In the genomic region with DNA sequence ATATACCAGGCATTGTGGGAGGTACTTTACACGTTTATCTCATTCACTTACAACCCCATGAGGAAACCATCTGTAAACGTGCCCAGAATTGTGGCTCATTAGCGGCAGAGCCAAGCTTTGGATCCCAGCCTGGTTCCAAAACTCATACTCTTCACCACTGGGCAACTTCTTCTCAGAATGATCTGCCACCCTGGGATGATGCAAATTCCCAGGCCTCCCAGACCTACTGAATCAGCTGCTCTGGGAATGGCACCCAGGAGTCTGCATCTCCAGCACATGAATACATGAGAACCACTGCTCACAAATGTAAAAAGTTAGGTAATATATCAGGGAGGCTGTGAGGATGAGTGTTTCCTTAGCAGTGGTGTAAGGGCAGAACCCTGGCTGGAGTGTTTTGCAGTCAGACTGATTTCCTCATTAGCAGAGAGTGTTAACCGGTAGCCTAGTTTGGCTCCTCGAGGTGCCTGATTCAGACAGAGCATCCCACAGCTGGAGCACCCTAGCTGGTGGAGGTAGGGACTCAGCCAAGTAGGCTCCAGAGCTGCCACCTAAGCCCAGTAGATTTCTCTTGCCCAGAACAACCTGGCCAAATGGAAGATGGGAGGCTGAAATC, we compare ENCODE assay signal across 31 cellular contexts.
DNase-seq lines count a peak whose midpoint lies in the region; TF ChIP-seq lines count a peak whose summit lies in the region.
"Had no signal": no experiment of that assay in that cellular context is flagged by ENCODE, and none has a peak within 500 bp of the region (broad histone marks: within the 10 kb centered on the region; RNA-seq: fewer than 3 reads in every experiment).

No MANE protein-coding gene starts in this region.

- H3K4me1 ChIP-seq in endodermal cell (ENCODE audit: control insufficient read depth, insufficient read depth, low read length) (peaks cover 3% of the 10 kb centered on the region), spleen (peaks cover 9 to 75% (median 37%) of the 10 kb centered on the region in 6 donors), OCI-LY7 (ENCODE audit: insufficient read depth, low read length, poor library complexity, severe bottlenecking) (no peaks in the 10 kb centered on the region)

- no peaks in the 10 kb centered on the region for H4K20me1 ChIP-seq in OCI-LY7 (ENCODE audit: insufficient read depth, low read length)
- H4K20me1 ChIP-seq: BLaER1 had no signal

- no peak for TF ChIP-seq POLR2A in spleen (IDR thresholded peaks at IDR 0.05)

- H3K27ac Mint-ChIP-seq in endodermal cell: no peak overlapping the region
- H3K27ac Mint-ChIP-seq in endothelial cell (ENCODE audit: unreplicated experiment): no peak overlapping the region

- H3K4me3 Mint-ChIP-seq in endodermal cell (no peak overlapping the region), endothelial cell (ENCODE audit: unreplicated experiment) (no peak overlapping the region)
- H3K4me3 Mint-ChIP-seq: nephron had no signal

- H3K36me3 Mint-ChIP-seq in endodermal cell (ENCODE audit: low read depth) (no peaks in the 10 kb centered on the region), endothelial cell (ENCODE audit: low read depth, unreplicated experiment) (no peaks in the 10 kb centered on the region)

- no peak overlapping the region for H3K9ac ChIP-seq in endodermal cell (ENCODE audit: extremely low read depth, low read length, poor library complexity, severe bottlenecking)
- H3K9ac ChIP-seq: BLaER1, parathyroid adenoma had no signal

- no peaks in the 10 kb centered on the region for H3K36me3 ChIP-seq in endodermal cell (ENCODE audit: control insufficient read depth, insufficient read depth, low read length)
- no peaks in the 10 kb centered on the region for H3K36me3 ChIP-seq in spleen
- H3K36me3 ChIP-seq in OCI-LY7 (ENCODE audit: insufficient read depth, low read length): no peaks in the 10 kb centered on the region
- H3K36me3 ChIP-seq: BLaER1, left lung, right lobe of liver, tibial nerve had no signal

- H3K9me3 Mint-ChIP-seq in endodermal cell (no peaks in the 10 kb centered on the region), endothelial cell (ENCODE audit: unreplicated experiment) (no peaks in the 10 kb centered on the region)

- peak; percentile 22 for DNase-seq in activated CD8-positive, alpha-beta memory T cell treated with anti-CD3 and anti-CD28 coated beads, Interleukin-2, amount 50 U/mL, for 48 hours
- DNase-seq in activated CD8-positive, alpha-beta memory T cell treated with anti-CD3 and anti-CD28 coated beads, Interleukin-2, amount 50 U/mL, for 4 hours: no peak
- peak in 1 of 2 experiments; percentile 67 for DNase-seq in HL-60 (ENCODE audit: low read depth in 1 of 2, low spot score in 1 of 2)
- DNase-seq in endodermal cell: peak; percentile 20
- no peak for DNase-seq in spleen
- no peak for DNase-seq in endothelial cell (ENCODE audit: low spot score)
- no peak for DNase-seq in OCI-LY7 (ENCODE audit: low spot score)
- DNase-seq in RPMI8226: no peak
- DNase-seq: activated CD4-positive, alpha-beta T cell treated with anti-CD3 and anti-CD28 coated beads, Interleukin-2, amount 50 U/mL, for 1 hour; activated gamma-delta T cell; DMS 273 treated with DMSO at 0.1 percent for 48 hours; effector CD4-positive, alpha-beta T cell; erythroblast; foreskin melanocyte; HCEC 1CT; IMR-90; mucosa of descending colon; NCI-H1417; NCI-H2081 treated with DMSO at 0.1 percent for 48 hours; NCI-H774; OCI-M1; stimulated activated CD4-positive, alpha-beta T cell treated with anti-CD3 and anti-CD28 coated beads, Interleukin-15, amount 100 ng/mL, for 24 hours; stimulated activated naive CD8-positive, alpha-beta T cell treated with anti-CD3 and anti-CD28 coated beads, Interleukin-15, Interleukin-2, amounts not matched to agents 100 U/mL and 50 U/mL, for 24 hours; T-helper 9 cell had no signal

- intact Hi-C loops in spleen (cut with DNase I; ENCODE audit: low total_unique reads): no loop called here
- intact Hi-C loops in OCI-LY7 (cut with micrococcal nuclease; ENCODE audit: unreplicated experiment): no loop called here

- BruUV-seq in OCI-LY7 (replicated peaks; lab: Mats Ljungman, UMichigan): no TSS peak

- H3K9me3 ChIP-seq in endodermal cell (ENCODE audit: control insufficient read depth, low read length): no peaks in the 10 kb centered on the region
- H3K9me3 ChIP-seq in spleen: no peaks in the 10 kb centered on the region
- no peaks in the 10 kb centered on the region for H3K9me3 ChIP-seq in OCI-LY7 (ENCODE audit: low read length)
- H3K9me3 ChIP-seq: BLaER1, left lung, mucosa of descending colon, right lobe of liver, tibial nerve had no signal

- TF ChIP-seq CTCF in HL-60 (IDR thresholded peaks at IDR 0.05; ENCODE audit: insufficient read depth, low read length): no peak
- no peak for TF ChIP-seq CTCF in endodermal cell (conservative IDR thresholded peaks at IDR 0.05)
- no peak for TF ChIP-seq CTCF in spleen (IDR thresholded peaks at IDR 0.05 in 8 of 11, conservative IDR thresholded peaks at IDR 0.05 in 3 of 11)
- no peak for TF ChIP-seq CTCF in endothelial cell (IDR thresholded peaks at IDR 0.05; ENCODE audit: unreplicated experiment)
- TF ChIP-seq CTCF in OCI-LY7 (conservative IDR thresholded peaks at IDR 0.05; ENCODE audit: low read length): no peak

- H3K27ac ChIP-seq in HL-60 (replicated peaks) (peak overlapping the region; percentile 41), endodermal cell (ENCODE audit: low read depth, low read length) (no peak overlapping the region), spleen (peak overlapping the region in 7 of 8 donors; percentile 35 to 88 (median 68)), OCI-LY7 (ENCODE audit: low read depth, low read length, poor library complexity, severe bottlenecking) (no peak overlapping the region)
- H3K27ac ChIP-seq: BLaER1, hepatocyte, parathyroid adenoma had no signal

- H3K4me2 ChIP-seq in OCI-LY7 (ENCODE audit: low read length): no peak overlapping the region
- H3K4me2 ChIP-seq: BLaER1, hepatocyte had no signal

- H3K27me3 Mint-ChIP-seq in endodermal cell (ENCODE audit: insufficient read depth) (no peaks in the 10 kb centered on the region), endothelial cell (ENCODE audit: unreplicated experiment) (peaks cover 2% of the 10 kb centered on the region)

- POLR2A ChIA-PET in OCI-LY7 (lab: Charles Lee): no interaction called here

- CTCF ChIA-PET in OCI-LY7 (lab: Charles Lee; ENCODE audit: unreplicated experiment): no interaction called here

- H3K27me3 ChIP-seq in HL-60 (ENCODE audit: insufficient read depth, poor library complexity, severe bottlenecking): no peaks in the 10 kb centered on the region
- H3K27me3 ChIP-seq in endodermal cell (ENCODE audit: control insufficient read depth, insufficient read depth, low read length, poor library complexity, severe bottlenecking): no peaks in the 10 kb centered on the region
- H3K27me3 ChIP-seq in spleen (replicated peaks in 1 of 7): no peaks in the 10 kb centered on the region
- H3K27me3 ChIP-seq: BLaER1, hepatocyte, left lung, right lobe of liver, tibial nerve had no signal

- WGBS in endodermal cell (ENCODE audit: insufficient coverage in 1 of 2, insufficient read length in 1 of 2), 2 experiments: 93 to 94% methylated on average over 3 to 5 of the region's 5 CpGs
- 54 to 87% (median 68%) methylated on average over 5 of the region's 5 CpGs for WGBS in spleen, 5 donors

- H2AFZ ChIP-seq in OCI-LY7 (ENCODE audit: low read length): no peak overlapping the region
- H2AFZ ChIP-seq: hepatocyte, parathyroid adenoma had no signal

- H3K4me1 Mint-ChIP-seq in endodermal cell (peaks cover 12% of the 10 kb centered on the region), endothelial cell (ENCODE audit: unreplicated experiment) (peaks cover 18% of the 10 kb centered on the region)

- no peaks in the 10 kb centered on the region for H3K79me2 ChIP-seq in OCI-LY7 (ENCODE audit: insufficient read depth, low read depth, low read length)
- H3K79me2 ChIP-seq: hepatocyte, parathyroid adenoma had no signal

- H3K9me2 ChIP-seq in OCI-LY7 (ENCODE audit: insufficient read depth, low read length): no peaks in the 10 kb centered on the region

- H3K4me3 ChIP-seq in HL-60 (replicated peaks; ENCODE audit: insufficient read depth, low read length): no peak overlapping the region
- H3K4me3 ChIP-seq in endodermal cell (ENCODE audit: low read length): no peak overlapping the region
- H3K4me3 ChIP-seq in spleen: no peak overlapping the region
- H3K4me3 ChIP-seq in OCI-LY7 (ENCODE audit: low read depth, low read length, poor library complexity, severe bottlenecking): no peak overlapping the region
- H3K4me3 ChIP-seq: BLaER1, hepatocyte, left lung, mucosa of descending colon, right lobe of liver, tibial nerve had no signal

Comparison
In these comparisons a context has a peak if more than half of its experiments do, and no peak if none do; other contexts are left out.
1. DNase-seq: peak in activated CD8-positive, alpha-beta memory T cell treated with anti-CD3 and anti-CD28 coated beads, Interleukin-2, amount 50 U/mL, for 48 hours (single experiment) and endodermal cell (single experiment); none in activated CD8-positive, alpha-beta memory T cell treated with anti-CD3 and anti-CD28 coated beads, Interleukin-2, amount 50 U/mL, for 4 hours (single experiment), spleen (single experiment), endothelial cell (single experiment), OCI-LY7 (single experiment) and RPMI8226 (single experiment).
2. H3K27ac ChIP-seq: peak in HL-60 (single experiment) and spleen (7 of 8); none in endodermal cell (single experiment) and OCI-LY7 (single experiment).